ENCODE assay signal across 9 cellular contexts in genomic region chr13:92175330-92175729, GRCh38.
DNase-seq lines count a peak whose midpoint lies in the region; ATAC-seq, FAIRE-seq and TF ChIP-seq lines count a peak whose summit lies in the region.
"Had no signal": no experiment of that assay in that cellular context is flagged by ENCODE, and none has a peak within 500 bp of the region (broad histone marks: within the 10 kb centered on the region; RNA-seq: fewer than 3 reads in every experiment).

No MANE protein-coding gene starts in this region.

- TF ChIP-seq EP300 in H1 (IDR thresholded peaks at IDR 0.05; ENCODE audit: borderline replicate concordance in 1 of 2, low read depth in 2 of 2, low read length in 2 of 2) = no peak

- no peak overlapping the region for H3K4me2 ChIP-seq in H1 (ENCODE audit: insufficient read depth in 1 of 2, low read depth in 2 of 2, low read length in 2 of 2)
- H3K4me2 ChIP-seq: KMS-11 had no signal

- H3K36me3 ChIP-seq in H1 (ENCODE audit: control insufficient read depth in 2 of 4, insufficient read depth in 4 of 4, low read length in 3 of 4) = no peaks in the 10 kb centered on the region

- H3K9ac ChIP-seq in H1 (replicated peaks in 1 of 4; ENCODE audit: extremely low read depth in 1 of 4, low read depth in 3 of 4, low read length in 3 of 4) = no peak overlapping the region
- H3K9ac ChIP-seq: KMS-11 had no signal

- no peaks in the 10 kb centered on the region for H3K79me2 ChIP-seq in H1 (ENCODE audit: control insufficient read depth in 1 of 2, insufficient read depth in 2 of 2, low read length in 2 of 2)

- H4K8ac ChIP-seq in H1 (ENCODE audit: extremely low read depth, insufficient read depth, low read length) = no peak overlapping the region

- TF ChIP-seq CTCF in H1 (IDR thresholded peaks at IDR 0.05; ENCODE audit: control extremely low read depth in 1 of 3, insufficient read depth in 1 of 3, low read depth in 1 of 3, low read length in 3 of 3) (peak in 2 of 3 experiments; percentile 36 to 40; a peak in 2 of 4 replicates), progenitor cell of endocrine pancreas (IDR thresholded peaks at IDR 0.05; ENCODE audit: unreplicated experiment) (peak; percentile 68)

- no peaks in the 10 kb centered on the region; the same call in 1 of the 2 replicates for H3K23me2 ChIP-seq in H1 (ENCODE audit: low read depth, low read length)

- peaks cover 3% of the 10 kb centered on the region for H3K4me1 Mint-ChIP-seq in progenitor cell of endocrine pancreas (ENCODE audit: low read depth)
- no peaks in the 10 kb centered on the region for H3K4me1 Mint-ChIP-seq in activated T-cell treated with anti-CD3 and anti-CD28 coated beads, Interleukin-2, amount 50 U/mL, for 72 hours (ENCODE audit: low read depth)

- CTCF ChIA-PET in H1 (lab: Charles Lee; ENCODE audit: partially characterized antibody) = interaction anchor here (0.6 to 3.6 kb wide), 14 partner anchors 10 to 458 kb away, joined by 3 to 16 read pairs (median 4); no protein-coding TSS in a partner anchor

- H2AFZ ChIP-seq in H1 (ENCODE audit: low read length) = no peak overlapping the region

- TF ChIP-seq POLR2A in H1 (IDR thresholded peaks at IDR 0.05; ENCODE audit: control extremely low read depth in 1 of 2, low read depth in 2 of 2, low read length in 2 of 2) = no peak

- peak; percentile 52 to 68 for TF ChIP-seq RAD21 in H1 (IDR thresholded peaks at IDR 0.05 in 1 of 2, conservative IDR thresholded peaks at IDR 0.05 in 1 of 2; ENCODE audit: low read depth in 2 of 2, low read length in 2 of 2)

- no peak overlapping the region for H3K4me3 Mint-ChIP-seq in progenitor cell of endocrine pancreas (ENCODE audit: low read depth)
- H3K4me3 Mint-ChIP-seq in activated T-cell treated with anti-CD3 and anti-CD28 coated beads, Interleukin-2, amount 50 U/mL, for 72 hours = no peak overlapping the region

- 56% methylated on average over 4 of the region's 4 CpGs; no CpG with 5 or more reads in 1 of the 2 experiments for WGBS in H1 (ENCODE audit: extremely low coverage in 1 of 2, insufficient coverage in 1 of 2, insufficient read length in 1 of 2, insufficient replicate concordance in 2 of 2, low coverage in 1 of 2, low lambda C conversion rate in 2 of 2, missing lambda C conversion rate in 1 of 2), 2 experiments

- H4K5ac ChIP-seq in H1 (ENCODE audit: insufficient read length, low read depth, low read length) = no peak overlapping the region

- no peak overlapping the region for H3K4me3 ChIP-seq in H1 (ENCODE audit: extremely low read depth in 1 of 4, insufficient read depth in 2 of 4, low read depth in 3 of 4, low read length in 4 of 4)

- no peak overlapping the region for H3K4ac ChIP-seq in H1 (replicated peaks; ENCODE audit: insufficient read length, low read depth, low read length)

- FAIRE-seq in H1 (lab: Jason Lieb, UNC) = no peak

- no peak overlapping the region for H3K18ac ChIP-seq in H1 (ENCODE audit: extremely low read depth, low read length)

- H2BK120ac ChIP-seq in H1 (replicated peaks; ENCODE audit: low read depth, low read length) = no peak overlapping the region

- no peak overlapping the region for H2BK15ac ChIP-seq in H1 (ENCODE audit: low read length)

- DNase-seq in ELR (ENCODE audit: low read depth) = peak; percentile 17
- DNase-seq in NCI-H748 treated with DMSO at 0.1 percent for 48 hours (lab: John Stamatoyannopoulos, UW) = peak; percentile 36
- DNase-seq in H1 (ENCODE audit: low read depth in 1 of 2, low spot score in 2 of 2) = no peak
- no peak for DNase-seq in progenitor cell of endocrine pancreas (ENCODE audit: low spot score, unreplicated experiment)
- DNase-seq in NCI-H1436 treated with DMSO at 0.1 percent for 48 hours (lab: John Stamatoyannopoulos, UW) = no peak
- DNase-seq in activated T-cell treated with anti-CD3 and anti-CD28 coated beads, Interleukin-2, amount 50 U/mL, for 72 hours = no peak
- DNase-seq in stimulated activated CD4-positive, alpha-beta T cell treated with anti-CD3 and anti-CD28 coated beads, Interleukin-4, amount 100 ng/mL, for 1 hour = no peak

- POLR2A ChIA-PET in H1 (lab: Charles Lee; ENCODE audit: partially characterized antibody) = no interaction called here

- no peak overlapping the region for H3K23ac ChIP-seq in H1 (ENCODE audit: insufficient read length)

- H3K36me3 Mint-ChIP-seq in progenitor cell of endocrine pancreas (ENCODE audit: insufficient read depth) = no peaks in the 10 kb centered on the region
- H3K36me3 Mint-ChIP-seq in activated T-cell treated with anti-CD3 and anti-CD28 coated beads, Interleukin-2, amount 50 U/mL, for 72 hours (ENCODE audit: insufficient read depth in 2 of 2) = no peaks in the 10 kb centered on the region

- ATAC-seq in HG03159 (IDR thresholded peaks at IDR 0.05; ENCODE audit: unreplicated experiment) = peak; percentile 47
- ATAC-seq in activated T-cell treated with anti-CD3 and anti-CD28 coated beads, Interleukin-2, amount 50 U/mL, for 72 hours (replicated peaks in 1 of 2) = no peak

- no peaks in the 10 kb centered on the region for H3K79me1 ChIP-seq in H1 (ENCODE audit: low read depth, low read length)

- H2AK5ac ChIP-seq in H1 (ENCODE audit: low read depth, low read length) = no peak overlapping the region

- H2BK20ac ChIP-seq in H1 (ENCODE audit: low read length) = no peak overlapping the region

- H3K27me3 Mint-ChIP-seq in progenitor cell of endocrine pancreas = peaks cover 6% of the 10 kb centered on the region
- no peaks in the 10 kb centered on the region for H3K27me3 Mint-ChIP-seq in activated T-cell treated with anti-CD3 and anti-CD28 coated beads, Interleukin-2, amount 50 U/mL, for 72 hours (ENCODE audit: low read depth)

- no peak overlapping the region for H3K14ac ChIP-seq in H1 (ENCODE audit: insufficient read length)

- no peaks in the 10 kb centered on the region for H3K27me3 ChIP-seq in H1 (replicated peaks in 1 of 4; ENCODE audit: control insufficient read depth in 3 of 4, extremely low read depth in 1 of 4, insufficient read depth in 3 of 4, low read length in 3 of 4)

- no peak overlapping the region for H3K27ac ChIP-seq in H1 (ENCODE audit: low read depth, low read length)
- H3K27ac ChIP-seq: KMS-11 had no signal

- H4K20me1 ChIP-seq in H1 (replicated peaks in 1 of 2; ENCODE audit: control insufficient read depth in 1 of 2, insufficient read depth in 2 of 2, low read length in 2 of 2) = no peaks in the 10 kb centered on the region

- H2BK5ac ChIP-seq in H1 (ENCODE audit: low read depth, low read length) = no peak overlapping the region

- no peak overlapping the region for H2BK12ac ChIP-seq in H1 (ENCODE audit: low read depth, low read length)

- no peaks in the 10 kb centered on the region for H3K9me3 Mint-ChIP-seq in progenitor cell of endocrine pancreas (ENCODE audit: low read depth)
- no peaks in the 10 kb centered on the region for H3K9me3 Mint-ChIP-seq in activated T-cell treated with anti-CD3 and anti-CD28 coated beads, Interleukin-2, amount 50 U/mL, for 72 hours

- no peaks in the 10 kb centered on the region for H3K9me3 ChIP-seq in H1 (ENCODE audit: insufficient read depth in 2 of 2, low read depth in 1 of 2, low read length in 1 of 2)

- no peak overlapping the region for H4K91ac ChIP-seq in H1 (replicated peaks; ENCODE audit: insufficient read length, low read length)

- H3K56ac ChIP-seq in H1 (replicated peaks; ENCODE audit: insufficient read length, low read depth, low read length) = no peak overlapping the region

- no peaks in the 10 kb centered on the region for H3K4me1 ChIP-seq in H1 (replicated peaks in 1 of 4; ENCODE audit: control insufficient read depth in 3 of 4, insufficient read depth in 4 of 4, low read length in 3 of 4)

- H3K27ac Mint-ChIP-seq in progenitor cell of endocrine pancreas = no peak overlapping the region
- H3K27ac Mint-ChIP-seq in activated T-cell treated with anti-CD3 and anti-CD28 coated beads, Interleukin-2, amount 50 U/mL, for 72 hours = no peak overlapping the region

TF ChIP-seq in H1, 55 proteins besides CTCF, POLR2A, EP300 and RAD21:
- TF ChIP-seq TAF1 (IDR thresholded peaks at IDR 0.05; ENCODE audit: low read depth, low read length) (no peak), CREB1 (IDR thresholded peaks at IDR 0.05) (no peak), USF2 (IDR thresholded peaks at IDR 0.05; ENCODE audit: low read length) (no peak), GABPA (IDR thresholded peaks at IDR 0.05; ENCODE audit: borderline replicate concordance, insufficient read depth, low read length) (no peak), BRCA1 (IDR thresholded peaks at IDR 0.05; ENCODE audit: low read depth, low read length) (no peak), YY1 (IDR thresholded peaks at IDR 0.05; ENCODE audit: low read depth, low read length) (no peak), ASH2L (IDR thresholded peaks at IDR 0.05; ENCODE audit: low read length) (no peak), KDM4A (IDR thresholded peaks at IDR 0.05; ENCODE audit: low read depth, low read length, severe bottlenecking) (no peak), RNF2 (IDR thresholded peaks at IDR 0.05; ENCODE audit: borderline replicate concordance, low read depth, low read length, missing control alignments, poor library complexity, severe bottlenecking) (no peak), CBX5 (IDR thresholded peaks at IDR 0.05; ENCODE audit: low read depth, low read length) (no peak), JUND (IDR thresholded peaks at IDR 0.05; ENCODE audit: low read length) (no peak), SIX5 (IDR thresholded peaks at IDR 0.05; ENCODE audit: low read depth, low read length) (no peak), KDM1A (IDR thresholded peaks at IDR 0.05; ENCODE audit: borderline replicate concordance, low read length) (no peak)
- TF ChIP-seq, protein P1, sequence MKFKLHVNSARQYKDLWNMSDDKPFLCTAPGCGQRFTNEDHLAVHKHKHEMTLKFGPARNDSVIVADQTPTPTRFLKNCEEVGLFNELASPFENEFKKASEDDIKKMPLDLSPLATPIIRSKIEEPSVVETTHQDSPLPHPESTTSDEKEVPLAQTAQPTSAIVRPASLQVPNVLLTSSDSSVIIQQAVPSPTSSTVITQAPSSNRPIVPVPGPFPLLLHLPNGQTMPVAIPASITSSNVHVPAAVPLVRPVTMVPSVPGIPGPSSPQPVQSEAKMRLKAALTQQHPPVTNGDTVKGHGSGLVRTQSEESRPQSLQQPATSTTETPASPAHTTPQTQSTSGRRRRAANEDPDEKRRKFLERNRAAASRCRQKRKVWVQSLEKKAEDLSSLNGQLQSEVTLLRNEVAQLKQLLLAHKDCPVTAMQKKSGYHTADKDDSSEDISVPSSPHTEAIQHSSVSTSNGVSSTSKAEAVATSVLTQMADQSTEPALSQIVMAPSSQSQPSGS (IDR thresholded peaks at IDR 0.05; ENCODE audit: low read length) = no peak

Comparison
In these comparisons a context has a peak if more than half of its experiments do, and no peak if none do; other contexts are left out.
1. DNase-seq: peak in ELR (single experiment) and NCI-H748 treated with DMSO at 0.1 percent for 48 hours (single experiment); none in H1 (0 of 2), progenitor cell of endocrine pancreas (single experiment), NCI-H1436 treated with DMSO at 0.1 percent for 48 hours (single experiment), activated T-cell treated with anti-CD3 and anti-CD28 coated beads, Interleukin-2, amount 50 U/mL, for 72 hours (0 of 2) and stimulated activated CD4-positive, alpha-beta T cell treated with anti-CD3 and anti-CD28 coated beads, Interleukin-4, amount 100 ng/mL, for 1 hour (single experiment).